Comparison of ENCODE assay signal across 14 cellular contexts in genomic region chr20:61449057-61449456, GRCh38.
"Had no signal": no experiment of that assay in that cellular context is flagged by ENCODE, and none has a peak within 500 bp of the region (broad histone marks: within the 10 kb centered on the region; RNA-seq: fewer than 3 reads in every experiment).

No MANE protein-coding gene starts in this region.

- ATAC-seq: foreskin keratinocyte, left ventricle myocardium superior, natural killer cell had no signal

- H3K4me3 Mint-ChIP-seq: activated B cell treated with CpG ODN at 0.5 μM for 24 hours; activated CD4-positive, alpha-beta memory T cell treated with anti-CD3 and anti-CD28 coated beads for 36 hours; activated naive CD8-positive, alpha-beta T cell treated with anti-CD3 and anti-CD28 coated beads for 36 hours; natural killer cell had no signal

- H3K36me3 Mint-ChIP-seq: activated CD4-positive, alpha-beta memory T cell treated with anti-CD3 and anti-CD28 coated beads for 36 hours; activated naive CD8-positive, alpha-beta T cell treated with anti-CD3 and anti-CD28 coated beads for 36 hours; natural killer cell had no signal

- H3K4me1 ChIP-seq: foreskin keratinocyte, tibial artery had no signal

- H3K4me1 Mint-ChIP-seq: activated B cell treated with CpG ODN at 0.5 μM for 24 hours; activated naive CD8-positive, alpha-beta T cell treated with anti-CD3 and anti-CD28 coated beads for 36 hours; natural killer cell had no signal

- H3K9me3 ChIP-seq: tibial artery had no signal

- H3K36me3 ChIP-seq: tibial artery had no signal

- H3K4me3 ChIP-seq: tibial artery had no signal

- H3K27ac ChIP-seq: foreskin keratinocyte, tibial artery had no signal

- DNase-seq: activated B cell treated with CpG ODN at 0.5 μM for 24 hours; activated CD4-positive, alpha-beta memory T cell treated with anti-CD3 and anti-CD28 coated beads for 36 hours; activated CD4-positive, alpha-beta T cell treated with anti-CD3 and anti-CD28 coated beads for 4 hours; activated naive CD8-positive, alpha-beta T cell treated with anti-CD3 and anti-CD28 coated beads for 36 hours; activated T-cell treated with anti-CD3 and anti-CD28 coated beads for 4 hours; amniotic stem cell; foreskin keratinocyte; glutamatergic neuron; left ventricle myocardium superior; natural killer cell; retina; stimulated activated CD8-positive, alpha-beta memory T cell treated with anti-CD3 and anti-CD28 coated beads, Interleukin-4, amount 100 ng/mL, for 48 hours; stimulated activated naive CD4-positive, alpha-beta T cell; tibial artery had no signal

- H3K27ac Mint-ChIP-seq: activated B cell treated with CpG ODN at 0.5 μM for 24 hours; activated CD4-positive, alpha-beta memory T cell treated with anti-CD3 and anti-CD28 coated beads for 36 hours; activated naive CD8-positive, alpha-beta T cell treated with anti-CD3 and anti-CD28 coated beads for 36 hours; natural killer cell had no signal

- H3K9me3 Mint-ChIP-seq: activated CD4-positive, alpha-beta memory T cell treated with anti-CD3 and anti-CD28 coated beads for 36 hours had no signal

- H3K27me3 Mint-ChIP-seq: activated B cell treated with CpG ODN at 0.5 μM for 24 hours; activated CD4-positive, alpha-beta memory T cell treated with anti-CD3 and anti-CD28 coated beads for 36 hours had no signal

- H3K27me3 ChIP-seq: foreskin keratinocyte had no signal
